10 cellular contexts compared by ENCODE assay signal in genomic region chr14:92646952-92647461, GRCh38.
A peak's percentile ranks its signal among the peaks of the same experiment; 100 is the strongest.
DNase-seq lines count a peak whose midpoint lies in the region; ATAC-seq and TF ChIP-seq lines count a peak whose summit lies in the region.
"Had no signal": no experiment of that assay in that cellular context is flagged by ENCODE, and none has a peak within 500 bp of the region (broad histone marks: within the 10 kb centered on the region; RNA-seq: fewer than 3 reads in every experiment).

No MANE protein-coding gene starts in this region.

- H3K4me3 Mint-ChIP-seq in central memory CD8-positive, alpha-beta T cell = peak overlapping the region; percentile 18
- peak overlapping the region in 9 of 10 donors; percentile 39 to 81 (median 71) for H3K4me3 Mint-ChIP-seq in naive thymus-derived CD8-positive, alpha-beta T cell
- H3K4me3 Mint-ChIP-seq: neural progenitor cell had no signal

- intact Hi-C loops in A673 (cut with micrococcal nuclease; ENCODE audit: unreplicated experiment) = no loop called here
- intact Hi-C loops in gastrocnemius medialis (cut with DNase I; ENCODE audit: low total_unique reads) = no loop called here

- H3K36me3 ChIP-seq in A673 (ENCODE audit: insufficient read depth, low read length, poor library complexity, severe bottlenecking) (no peaks in the 10 kb centered on the region), gastrocnemius medialis (no peaks in the 10 kb centered on the region)
- H3K36me3 ChIP-seq: neural progenitor cell had no signal

- in situ Hi-C loops in gastrocnemius medialis (cut with MboI; ENCODE audit: low sequenced_read_pairs in 4 of 4) = no loop called here

- TF ChIP-seq POLR2A in gastrocnemius medialis (IDR thresholded peaks at IDR 0.05) = no peak

- peaks cover 51% of the 10 kb centered on the region for H3K4me1 Mint-ChIP-seq in central memory CD8-positive, alpha-beta T cell
- peaks cover 32 to 71% (median 62%) of the 10 kb centered on the region in 4 donors for H3K4me1 Mint-ChIP-seq in naive thymus-derived CD8-positive, alpha-beta T cell

- peaks cover 20% of the 10 kb centered on the region for H3K36me3 Mint-ChIP-seq in central memory CD8-positive, alpha-beta T cell (ENCODE audit: insufficient read depth)
- H3K36me3 Mint-ChIP-seq in naive thymus-derived CD8-positive, alpha-beta T cell = peaks cover 0 to 16% (median 11%) of the 10 kb centered on the region in 3 donors

- POLR2A ChIA-PET in naive thymus-derived CD8-positive, alpha-beta T cell (lab: Charles Lee) = interaction anchor here (1.1 to 17.2 kb wide), 3 partner anchors 27 to 53 kb away, joined by 3 to 268 read pairs (median 4); no protein-coding TSS in a partner anchor
- POLR2A ChIA-PET in A673 (lab: Charles Lee; ENCODE audit: low non-redundant PET) = no interaction called here

- H3K27me3 ChIP-seq in A673 (replicated peaks; ENCODE audit: insufficient read depth, low read depth, low read length, poor library complexity) (no peaks in the 10 kb centered on the region), gastrocnemius medialis (no peaks in the 10 kb centered on the region)
- H3K27me3 ChIP-seq: neural progenitor cell had no signal

- DNase-seq in AG09319 (ENCODE audit: extremely low read depth, low read depth) (peak; percentile 89), HT-29 (ENCODE audit: low spot score) (peak; percentile 32), A673 (ENCODE audit: low spot score) (no peak), gastrocnemius medialis (no peak), COR-L47 (lab: John Stamatoyannopoulos, UW) (no peak)
- DNase-seq in central memory CD8-positive, alpha-beta T cell (ENCODE audit: low spot score in 2 of 2) = no peak
- DNase-seq in naive thymus-derived CD8-positive, alpha-beta T cell = no peak
- DNase-seq: stimulated activated CD8-positive, alpha-beta memory T cell treated with anti-CD3 and anti-CD28 coated beads, Interleukin-4, amount 100 ng/mL, for 48 hours had no signal

- H3K27ac ChIP-seq in A673 (ENCODE audit: low read depth, low read length, poor library complexity, severe bottlenecking) = no peak overlapping the region
- no peak overlapping the region for H3K27ac ChIP-seq in gastrocnemius medialis
- H3K27ac ChIP-seq: neural progenitor cell had no signal

- no peak for ATAC-seq in central memory CD8-positive, alpha-beta T cell (replicated peaks; ENCODE audit: extremely low read depth, poor library complexity, severe bottlenecking)
- ATAC-seq in naive thymus-derived CD8-positive, alpha-beta T cell = no peak
- ATAC-seq in gastrocnemius medialis (no peak), GM18517 (IDR thresholded peaks at IDR 0.05; ENCODE audit: unreplicated experiment) (no peak)

- no peaks in the 10 kb centered on the region for H3K27me3 Mint-ChIP-seq in central memory CD8-positive, alpha-beta T cell
- no peaks in the 10 kb centered on the region for H3K27me3 Mint-ChIP-seq in naive thymus-derived CD8-positive, alpha-beta T cell

- H3K9me3 ChIP-seq in A673 (ENCODE audit: low read depth, low read length, poor library complexity, severe bottlenecking) = peaks cover 3% of the 10 kb centered on the region
- H3K9me3 ChIP-seq in gastrocnemius medialis = no peaks in the 10 kb centered on the region

- H3K4me3 ChIP-seq in A673 (ENCODE audit: low read depth, low read length, poor library complexity, severe bottlenecking) (no peak overlapping the region), gastrocnemius medialis (no peak overlapping the region)
- H3K4me3 ChIP-seq: neural progenitor cell had no signal

- H3K27ac Mint-ChIP-seq in central memory CD8-positive, alpha-beta T cell (ENCODE audit: low read depth) = peak overlapping the region; percentile 50
- H3K27ac Mint-ChIP-seq in naive thymus-derived CD8-positive, alpha-beta T cell = peak overlapping the region; percentile 89 to 100 (median 98)
- H3K27ac Mint-ChIP-seq: neural progenitor cell had no signal

- no peaks in the 10 kb centered on the region for H3K4me1 ChIP-seq in A673 (ENCODE audit: insufficient read depth, low read length, poor library complexity, severe bottlenecking)
- H3K4me1 ChIP-seq in gastrocnemius medialis = no peaks in the 10 kb centered on the region
- H3K4me1 ChIP-seq: neural progenitor cell had no signal

- BruUV-seq in A673 (replicated peaks; lab: Mats Ljungman, UMichigan) = no TSS peak

- CTCF ChIA-PET in A673 (lab: Charles Lee) = no interaction called here

- TF ChIP-seq CTCF in AG09319 (IDR thresholded peaks at IDR 0.05; ENCODE audit: low read depth, low read length) = no peak
- no peak for TF ChIP-seq CTCF in A673 (conservative IDR thresholded peaks at IDR 0.05; ENCODE audit: low read depth, low read length)
- TF ChIP-seq CTCF in gastrocnemius medialis (IDR thresholded peaks at IDR 0.05 in 4 of 5, conservative IDR thresholded peaks at IDR 0.05 in 1 of 5) = no peak

- no peaks in the 10 kb centered on the region for H3K9me3 Mint-ChIP-seq in central memory CD8-positive, alpha-beta T cell
- H3K9me3 Mint-ChIP-seq in naive thymus-derived CD8-positive, alpha-beta T cell = no peaks in the 10 kb centered on the region

Comparison
In these comparisons a context has a peak if more than half of its experiments do, and no peak if none do; other contexts are left out.
1. DNase-seq: peak in AG09319 (single experiment) and HT-29 (single experiment); none in central memory CD8-positive, alpha-beta T cell (0 of 2), naive thymus-derived CD8-positive, alpha-beta T cell (0 of 10), A673 (single experiment), gastrocnemius medialis (0 of 2) and COR-L47 (single experiment).